In the genomic region with DNA sequence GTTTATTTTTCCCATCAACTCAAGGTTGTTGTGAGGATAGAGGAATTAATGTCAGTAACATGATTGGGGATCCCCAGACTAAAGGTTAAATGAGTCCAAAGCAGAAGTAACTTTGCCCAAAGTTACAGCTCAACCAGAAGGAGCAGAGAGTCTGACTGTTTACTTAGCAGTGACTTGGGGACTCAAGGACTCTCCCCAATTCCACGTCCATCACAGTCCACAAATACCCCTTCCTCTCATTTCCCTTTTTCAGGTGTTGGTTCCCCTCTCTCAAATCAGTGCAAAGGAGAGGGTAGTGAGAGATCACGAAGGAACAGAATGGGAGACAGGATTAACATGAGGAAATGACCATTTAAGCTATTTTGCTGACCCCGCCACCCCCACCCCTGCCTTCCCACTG, we compare ENCODE assay signal across 1 cellular context.
TF ChIP-seq lines count a peak whose summit lies in the region.

No MANE protein-coding gene starts in this region.

TF ChIP-seq in IMR-90, 13 proteins besides CTCF, POLR2A, EP300 and RAD21:
- TF ChIP-seq NFE2L2 (IDR thresholded peaks at IDR 0.05; ENCODE audit: low read depth, low read length) (no peak), RCOR1 (IDR thresholded peaks at IDR 0.05; ENCODE audit: insufficient replicate concordance, low read length) (no peak), FOS (IDR thresholded peaks at IDR 0.05; ENCODE audit: low read depth, low read length) (no peak), CHD1 (IDR thresholded peaks at IDR 0.05; ENCODE audit: low read depth, low read length) (no peak), CEBPB (IDR thresholded peaks at IDR 0.05; ENCODE audit: low read depth, low read length) (no peak), RFX5 (IDR thresholded peaks at IDR 0.05; ENCODE audit: low read depth, low read length) (no peak), MXI1 (IDR thresholded peaks at IDR 0.05; ENCODE audit: borderline replicate concordance, low read depth, low read length) (no peak), MAFK (IDR thresholded peaks at IDR 0.05; ENCODE audit: low read depth, low read length) (no peak), MAZ (IDR thresholded peaks at IDR 0.05; ENCODE audit: borderline replicate concordance, low read depth, low read length) (no peak), SMC3 (IDR thresholded peaks at IDR 0.05; ENCODE audit: low read depth, low read length) (no peak), BHLHE40 (IDR thresholded peaks at IDR 0.05; ENCODE audit: low read depth, low read length) (no peak)
- TF ChIP-seq, protein P1, sequence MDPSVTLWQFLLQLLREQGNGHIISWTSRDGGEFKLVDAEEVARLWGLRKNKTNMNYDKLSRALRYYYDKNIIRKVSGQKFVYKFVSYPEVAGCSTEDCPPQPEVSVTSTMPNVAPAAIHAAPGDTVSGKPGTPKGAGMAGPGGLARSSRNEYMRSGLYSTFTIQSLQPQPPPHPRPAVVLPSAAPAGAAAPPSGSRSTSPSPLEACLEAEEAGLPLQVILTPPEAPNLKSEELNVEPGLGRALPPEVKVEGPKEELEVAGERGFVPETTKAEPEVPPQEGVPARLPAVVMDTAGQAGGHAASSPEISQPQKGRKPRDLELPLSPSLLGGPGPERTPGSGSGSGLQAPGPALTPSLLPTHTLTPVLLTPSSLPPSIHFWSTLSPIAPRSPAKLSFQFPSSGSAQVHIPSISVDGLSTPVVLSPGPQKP (IDR thresholded peaks at IDR 0.05; ENCODE audit: borderline replicate concordance, low read depth, low read length): no peak
- TF ChIP-seq, protein P2, sequence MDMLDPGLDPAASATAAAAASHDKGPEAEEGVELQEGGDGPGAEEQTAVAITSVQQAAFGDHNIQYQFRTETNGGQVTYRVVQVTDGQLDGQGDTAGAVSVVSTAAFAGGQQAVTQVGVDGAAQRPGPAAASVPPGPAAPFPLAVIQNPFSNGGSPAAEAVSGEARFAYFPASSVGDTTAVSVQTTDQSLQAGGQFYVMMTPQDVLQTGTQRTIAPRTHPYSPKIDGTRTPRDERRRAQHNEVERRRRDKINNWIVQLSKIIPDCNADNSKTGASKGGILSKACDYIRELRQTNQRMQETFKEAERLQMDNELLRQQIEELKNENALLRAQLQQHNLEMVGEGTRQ (IDR thresholded peaks at IDR 0.05; ENCODE audit: low read depth, low read length): no peak
